In the genomic region with DNA sequence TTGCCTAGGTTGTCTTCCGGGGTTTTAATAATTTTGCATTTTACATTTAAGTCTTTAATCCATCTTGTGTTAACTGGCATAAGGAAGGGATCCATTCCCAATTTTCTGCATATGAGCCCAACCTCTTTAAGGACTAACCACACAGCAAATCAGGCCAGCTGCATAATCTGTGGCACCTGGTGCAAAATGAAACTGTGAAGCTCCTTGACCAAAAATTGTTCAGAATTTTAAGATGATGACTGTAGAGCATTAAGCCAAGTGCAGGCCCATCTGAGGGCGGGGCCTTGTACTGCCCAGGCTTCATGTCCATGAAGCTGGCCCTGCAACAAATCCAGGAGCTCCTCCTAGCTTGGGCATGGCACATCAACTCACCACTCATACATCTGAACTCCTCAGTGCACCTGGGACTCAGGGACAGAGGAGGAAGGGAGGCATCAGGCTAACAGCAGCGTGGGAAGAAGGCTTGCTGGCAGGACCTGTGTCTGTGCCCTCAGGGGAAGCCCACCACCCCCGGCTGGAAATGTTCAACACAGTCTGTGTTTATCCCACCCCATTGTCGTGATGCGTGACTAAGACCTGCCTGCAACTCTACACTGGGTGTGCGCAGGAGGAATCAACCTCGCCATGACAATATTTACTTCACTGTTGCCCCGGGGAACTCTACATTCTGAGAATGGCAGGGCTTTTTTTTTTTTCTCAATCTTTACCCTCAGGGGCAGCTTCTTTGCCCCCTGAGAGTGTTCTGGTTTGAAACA, we compare ENCODE assay signal across 23 cellular contexts.
"Had no signal": no experiment of that assay in that cellular context is flagged by ENCODE, and none has a peak within 500 bp of the region (broad histone marks: within the 10 kb centered on the region; RNA-seq: fewer than 3 reads in every experiment).

No MANE protein-coding gene starts in this region.

- H3K4me1 Mint-ChIP-seq: activated CD4-positive, alpha-beta T cell treated with anti-CD3 and anti-CD28 coated beads, Interleukin-2, amount 10 ng/mL, durations not matched to agents 7 days and 5 days; central memory CD8-positive, alpha-beta T cell had no signal

- DNase-seq: activated CD4-positive, alpha-beta T cell treated with anti-CD3 and anti-CD28 coated beads, Interleukin-2, amount 10 ng/mL, durations not matched to agents 7 days and 5 days; activated CD4-positive, CD25-positive, alpha-beta regulatory T cell; activated CD8-positive, alpha-beta memory T cell treated with anti-CD3 and anti-CD28 coated beads, Interleukin-2, amount 50 U/mL, for 48 hours; activated CD8-positive, alpha-beta T cell treated with anti-CD3 and anti-CD28 coated beads for 36 hours; activated naive CD4-positive, alpha-beta T cell treated with anti-CD3 and anti-CD28 coated beads, Interleukin-2, amount 50 U/mL, for 16 hours; activated T-cell treated with anti-CD3 and anti-CD28 coated beads, Interleukin-2, amount 50 U/mL, for 1 hour; body of pancreas; Kasumi-1; NCI-H1105 treated with DMSO at 0.1 percent for 48 hours; NCI-H1436 treated with DMSO at 0.1 percent for 48 hours; NCI-H187; NCI-H2081; NCI-H446; NCI-H524; OCI-M1; RPMI8226; T-helper 1 cell had no signal

- H3K27ac ChIP-seq: ascending aorta, body of pancreas, SK-N-MC, VCaP had no signal

- H3K27me3 ChIP-seq: ascending aorta, body of pancreas had no signal

- H3K9me3 Mint-ChIP-seq: activated CD4-positive, alpha-beta T cell treated with anti-CD3 and anti-CD28 coated beads, Interleukin-2, amount 10 ng/mL, durations not matched to agents 7 days and 5 days; activated CD8-positive, alpha-beta T cell treated with anti-CD3 and anti-CD28 coated beads for 36 hours; central memory CD8-positive, alpha-beta T cell had no signal

- H3K4me3 Mint-ChIP-seq: activated CD4-positive, alpha-beta T cell treated with anti-CD3 and anti-CD28 coated beads, Interleukin-2, amount 10 ng/mL, durations not matched to agents 7 days and 5 days; activated CD8-positive, alpha-beta T cell treated with anti-CD3 and anti-CD28 coated beads for 36 hours; central memory CD8-positive, alpha-beta T cell had no signal

- H3K4me1 ChIP-seq: ascending aorta, body of pancreas had no signal

- H3K27ac Mint-ChIP-seq: activated CD4-positive, alpha-beta T cell treated with anti-CD3 and anti-CD28 coated beads, Interleukin-2, amount 10 ng/mL, durations not matched to agents 7 days and 5 days; activated CD8-positive, alpha-beta T cell treated with anti-CD3 and anti-CD28 coated beads for 36 hours had no signal

- H3K36me3 ChIP-seq: ascending aorta had no signal

- H3K4me3 ChIP-seq: ascending aorta, body of pancreas, SK-N-MC had no signal

- H3K9me3 ChIP-seq: ascending aorta, body of pancreas had no signal

- ATAC-seq: activated CD8-positive, alpha-beta T cell treated with anti-CD3 and anti-CD28 coated beads for 36 hours; body of pancreas; Panc1; Right ventricle myocardium inferior had no signal
